In the genomic region with DNA sequence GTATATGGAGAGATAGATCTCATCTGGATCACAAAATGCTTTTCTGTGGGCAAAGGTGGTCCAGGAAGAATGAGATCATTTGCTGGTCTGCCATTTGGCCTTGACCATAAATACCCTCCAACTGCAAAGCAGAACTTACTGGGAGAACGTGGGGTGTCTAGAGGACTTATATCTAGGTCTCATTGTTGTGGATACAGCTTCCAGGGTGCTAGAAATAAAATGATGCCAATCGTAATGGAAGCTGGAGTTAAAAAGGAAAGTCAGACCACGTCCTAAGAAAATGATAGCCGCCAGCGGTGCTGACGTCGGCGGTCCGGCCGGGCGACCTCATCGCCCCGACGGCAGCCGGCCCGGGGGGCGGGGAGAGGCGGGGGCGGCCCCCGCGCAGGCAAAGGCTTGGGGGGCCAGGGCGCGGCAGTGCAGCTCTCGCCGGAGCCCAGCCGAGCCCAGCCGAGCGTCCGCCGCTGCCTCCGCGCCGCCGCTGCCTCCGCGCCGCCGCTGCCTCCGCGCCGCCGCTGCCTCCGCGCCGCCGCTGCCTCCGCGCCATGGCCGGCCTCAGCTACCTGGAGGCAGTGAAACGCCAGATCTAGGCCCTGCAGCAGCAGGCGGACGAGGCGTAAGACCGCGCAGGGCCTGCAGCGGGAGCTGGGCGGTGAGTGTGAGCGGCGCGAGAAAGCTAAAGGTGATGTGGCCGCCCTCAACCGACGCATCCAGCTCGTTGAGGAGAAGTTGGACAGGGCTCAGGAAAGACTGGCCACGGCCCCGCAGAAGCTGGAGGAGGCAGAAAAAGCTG, we compare ENCODE assay signal across 8 cellular contexts.
DNase-seq lines count a peak whose midpoint lies in the region; ATAC-seq and TF ChIP-seq lines count a peak whose summit lies in the region.

No MANE protein-coding gene starts in this region.

- ATAC-seq in GM21717 (IDR thresholded peaks at IDR 0.05; ENCODE audit: unreplicated experiment) (peak; percentile 75), left lobe of liver (peak; percentile 69)

- H3K27ac ChIP-seq in VCaP = peak overlapping the region; percentile 53; the same call in 1 of the 2 replicates

- H3K4me3 ChIP-seq in choroid plexus epithelial cell (ENCODE audit: low read depth, low read length) = peak overlapping the region; percentile 71

- DNase-seq in GM03348 (ENCODE audit: low spot score) (peak; percentile 61), KBM-7 (peak; percentile 19), choroid plexus epithelial cell (ENCODE audit: low read depth) (peak; percentile 74), left lobe of liver (ENCODE audit: low spot score) (no peak), NCI-H2107 treated with DMSO at 0.1 percent for 48 hours (lab: John Stamatoyannopoulos, UW; ENCODE audit: unreplicated experiment) (no peak)
- DNase-seq in stimulated activated CD4-positive, alpha-beta T cell treated with anti-CD3 and anti-CD28 coated beads, Interleukin-2, amount 100 ng/mL, for 48 hours = peak; percentile 28 to 30

- in situ Hi-C loops in KBM-7 (cut with MboI; ENCODE audit: low pct_unique_long_range_greater_than_20kb, low sequenced_read_pairs) = no loop called here

- TF ChIP-seq CTCF in VCaP (conservative IDR thresholded peaks at IDR 0.05) (no peak), choroid plexus epithelial cell (conservative IDR thresholded peaks at IDR 0.05; ENCODE audit: low read depth, low read length) (no peak)

Comparison
In these comparisons a context has a peak if more than half of its experiments do, and no peak if none do; other contexts are left out.
1. DNase-seq: peak in GM03348 (single experiment), KBM-7 (single experiment), choroid plexus epithelial cell (single experiment) and stimulated activated CD4-positive, alpha-beta T cell treated with anti-CD3 and anti-CD28 coated beads, Interleukin-2, amount 100 ng/mL, for 48 hours (2 of 2); none in left lobe of liver (single experiment) and NCI-H2107 treated with DMSO at 0.1 percent for 48 hours (single experiment).